In genomic region chr9:12640021-12640587, GRCh38 we compare ENCODE assay signal across 8 cellular contexts. TPM values are rescaled to one million over a fixed set of nuclear protein-coding genes. Genes with fewer than 3 reads are reported as not detected.
DNase-seq lines count a peak whose midpoint lies in the region; ATAC-seq and TF ChIP-seq lines count a peak whose summit lies in the region.

No MANE protein-coding gene starts in this region.

- no peak overlapping the region for H3K4me3 ChIP-seq in LNCaP clone FGC (ENCODE audit: low read depth, low read length)
- H3K4me3 ChIP-seq in RWPE2 (ENCODE audit: severe bottlenecking): no peak overlapping the region
- H3K4me3 ChIP-seq in upper lobe of right lung: no peak overlapping the region

- no peaks in the 10 kb centered on the region for H3K36me3 Mint-ChIP-seq in glutamatergic neuron (ENCODE audit: unreplicated experiment)

- peak; percentile 79 for TF ChIP-seq CTCF in LNCaP clone FGC (IDR thresholded peaks at IDR 0.05; ENCODE audit: control insufficient read depth, extremely low read depth, insufficient read depth)
- TF ChIP-seq CTCF in RWPE2 (IDR thresholded peaks at IDR 0.05; ENCODE audit: poor library complexity, severe bottlenecking): peak; percentile 77
- peak; percentile 71 for TF ChIP-seq CTCF in glutamatergic neuron (IDR thresholded peaks at IDR 0.05; ENCODE audit: partially characterized antibody, unreplicated experiment)
- peak; percentile 46 for TF ChIP-seq CTCF in upper lobe of right lung (IDR thresholded peaks at IDR 0.05)

- H3K4me3 Mint-ChIP-seq in glutamatergic neuron (ENCODE audit: unreplicated experiment): no peak overlapping the region

- H3K9me3 ChIP-seq in RWPE2 (ENCODE audit: severe bottlenecking) (no peaks in the 10 kb centered on the region), upper lobe of right lung (no peaks in the 10 kb centered on the region)

- peaks cover 2% of the 10 kb centered on the region for H3K4me1 Mint-ChIP-seq in glutamatergic neuron (ENCODE audit: low read depth, unreplicated experiment)

- no peaks in the 10 kb centered on the region for H3K9me3 Mint-ChIP-seq in glutamatergic neuron (ENCODE audit: unreplicated experiment)

- H3K27ac Mint-ChIP-seq in glutamatergic neuron (ENCODE audit: unreplicated experiment): no peak overlapping the region

- H3K36me3 ChIP-seq in RWPE2 (ENCODE audit: low read depth): no peaks in the 10 kb centered on the region
- no peaks in the 10 kb centered on the region for H3K36me3 ChIP-seq in upper lobe of right lung

- DNase-seq in GDM1 (lab: John Stamatoyannopoulos, UW): peak; percentile 0
- peak; percentile 71 for DNase-seq in LNCaP clone FGC (ENCODE audit: low read depth)
- DNase-seq in RWPE2 (ENCODE audit: low spot score): no peak
- no peak for DNase-seq in glutamatergic neuron
- DNase-seq in upper lobe of right lung: no peak
- no peak for DNase-seq in hepatic stellate cell (ENCODE audit: low spot score)
- no peak for DNase-seq in posterior cingulate gyrus
- DNase-seq in activated CD4-positive, alpha-beta T cell treated with anti-CD3 and anti-CD28 coated beads, Interleukin-2, amount 50 U/mL, for 4 hours: no peak

- no peaks in the 10 kb centered on the region for H3K27me3 ChIP-seq in RWPE2 (ENCODE audit: insufficient read depth, poor library complexity, severe bottlenecking)
- no peaks in the 10 kb centered on the region for H3K27me3 ChIP-seq in upper lobe of right lung

- H3K27ac ChIP-seq in RWPE2 (ENCODE audit: poor library complexity, severe bottlenecking): no peak overlapping the region
- H3K27ac ChIP-seq in upper lobe of right lung: no peak overlapping the region

- intact Hi-C loops in upper lobe of right lung (cut with DNase I): no loop called here
- intact Hi-C loops in posterior cingulate gyrus (cut with DNase I): no loop called here

- ATAC-seq in RWPE2 (ENCODE audit: low read depth) (peak; percentile 79), upper lobe of right lung (peak; percentile 60)

- H3K27me3 Mint-ChIP-seq in glutamatergic neuron (ENCODE audit: unreplicated experiment): no peaks in the 10 kb centered on the region

- no peaks in the 10 kb centered on the region for H3K4me1 ChIP-seq in RWPE2 (ENCODE audit: insufficient read depth, poor library complexity, severe bottlenecking)
- no peaks in the 10 kb centered on the region for H3K4me1 ChIP-seq in upper lobe of right lung

RNA-seq across cellular contexts. Expression of gene TYRP1, which starts 53.1 kb away (rescaled TPM):
- total RNA-seq in glutamatergic neuron (ENCODE audit: unreplicated experiment): not detected
- total RNA-seq in upper lobe of right lung: 7.1 TPM

Comparison
In these comparisons a context has a peak if more than half of its experiments do, and no peak if none do; other contexts are left out.
1. DNase-seq: peak in GDM1 (single experiment) and LNCaP clone FGC (single experiment); none in RWPE2 (single experiment), glutamatergic neuron (single experiment), upper lobe of right lung (single experiment), hepatic stellate cell (single experiment), posterior cingulate gyrus (0 of 10) and activated CD4-positive, alpha-beta T cell treated with anti-CD3 and anti-CD28 coated beads, Interleukin-2, amount 50 U/mL, for 4 hours (0 of 2).
2. Peak in every context shown above with its lines, with median percentiles within 50 percentile points of each other: CTCF ChIP-seq.